Comparison of ENCODE assay signal across 9 cellular contexts in genomic region chr1:167454304-167454928, GRCh38.
DNase-seq lines count a peak whose midpoint lies in the region; ATAC-seq and TF ChIP-seq lines count a peak whose summit lies in the region.
"Had no signal": no experiment of that assay in that cellular context is flagged by ENCODE, and none has a peak within 500 bp of the region (broad histone marks: within the 10 kb centered on the region; RNA-seq: fewer than 3 reads in every experiment).

No MANE protein-coding gene starts in this region.

- no peaks in the 10 kb centered on the region for H3K36me3 ChIP-seq in hepatocyte (replicated peaks; ENCODE audit: insufficient read depth, low read depth)

- POLR2A ChIA-PET in activated CD8-positive, alpha-beta T cell treated with anti-CD3 and anti-CD28 coated beads for 36 hours (lab: Charles Lee), result interaction anchor here (1.0 to 5.7 kb wide), 15 partner anchors 10 to 235 kb away, joined by 3 to 85 read pairs (median 6); partner anchors contain the start of gene CD247

- H3K27me3 Mint-ChIP-seq in activated naive CD4-positive, alpha-beta T cell treated with anti-CD3 and anti-CD28 coated beads for 36 hours (ENCODE audit: low read depth), result no peaks in the 10 kb centered on the region
- no peaks in the 10 kb centered on the region for H3K27me3 Mint-ChIP-seq in activated CD8-positive, alpha-beta T cell treated with anti-CD3 and anti-CD28 coated beads for 36 hours

- peak overlapping the region; percentile 86 for H3K4me3 ChIP-seq in hepatocyte

- H3K27ac ChIP-seq in hepatocyte, result peak overlapping the region; percentile 46
- H3K27ac ChIP-seq: epithelial cell of prostate had no signal

- TF ChIP-seq CTCF in activated CD8-positive, alpha-beta T cell treated with anti-CD3 and anti-CD28 coated beads for 36 hours (IDR thresholded peaks at IDR 0.05), result no peak
- no peak for TF ChIP-seq CTCF in hepatocyte (IDR thresholded peaks at IDR 0.05; ENCODE audit: poor library complexity)

- H3K27me3 ChIP-seq in hepatocyte, result no peaks in the 10 kb centered on the region

- peak overlapping the region; percentile 79 for H3K4me3 Mint-ChIP-seq in activated naive CD4-positive, alpha-beta T cell treated with anti-CD3 and anti-CD28 coated beads for 36 hours
- peak overlapping the region; percentile 76 for H3K4me3 Mint-ChIP-seq in activated CD8-positive, alpha-beta T cell treated with anti-CD3 and anti-CD28 coated beads for 36 hours

- H3K36me3 Mint-ChIP-seq in activated naive CD4-positive, alpha-beta T cell treated with anti-CD3 and anti-CD28 coated beads for 36 hours (ENCODE audit: low read depth), result peaks cover 7% of the 10 kb centered on the region
- H3K36me3 Mint-ChIP-seq in activated CD8-positive, alpha-beta T cell treated with anti-CD3 and anti-CD28 coated beads for 36 hours (ENCODE audit: low read depth), result peaks cover 46% of the 10 kb centered on the region

- intact Hi-C loops in activated naive CD4-positive, alpha-beta T cell treated with anti-CD3 and anti-CD28 coated beads for 36 hours (cut with micrococcal nuclease), result no loop called here
- intact Hi-C loops in activated CD8-positive, alpha-beta T cell treated with anti-CD3 and anti-CD28 coated beads for 36 hours (cut with micrococcal nuclease), result loop anchor here (5.0 kb wide), 1 partner anchor 48 kb away; no protein-coding TSS in a partner anchor

- DNase-seq in activated naive CD4-positive, alpha-beta T cell treated with anti-CD3 and anti-CD28 coated beads for 36 hours, result peak; percentile 62
- no peak for DNase-seq in activated naive CD4-positive, alpha-beta T cell (lab: John Stamatoyannopoulos, UW)
- DNase-seq in activated CD8-positive, alpha-beta T cell treated with anti-CD3 and anti-CD28 coated beads for 36 hours, result peak; percentile 50
- DNase-seq in hepatocyte (ENCODE audit: low spot score) (no peak), foreskin melanocyte (no peak), OCI-M2 (lab: John Stamatoyannopoulos, UW; ENCODE audit: unreplicated experiment) (no peak)
- DNase-seq in stimulated activated naive CD8-positive, alpha-beta T cell treated with anti-CD3 and anti-CD28 coated beads, Interleukin-15, Interleukin-2, amounts not matched to agents 100 U/mL and 50 U/mL, for 24 hours, result no peak

- no peaks in the 10 kb centered on the region for H3K9me2 ChIP-seq in hepatocyte (replicated peaks; ENCODE audit: insufficient read depth)

- H2AFZ ChIP-seq in hepatocyte, result peak overlapping the region; percentile 98

- no peaks in the 10 kb centered on the region for H3K4me1 ChIP-seq in hepatocyte (ENCODE audit: insufficient read depth)

- CTCF ChIA-PET in activated naive CD4-positive, alpha-beta T cell treated with anti-CD3 and anti-CD28 coated beads for 36 hours (lab: Charles Lee), result interaction anchor here (0.6 to 4.6 kb wide), 11 partner anchors 11 to 333 kb away, joined by 3 to 33 read pairs (median 5); partner anchors contain the start of gene CD247
- CTCF ChIA-PET in activated CD8-positive, alpha-beta T cell treated with anti-CD3 and anti-CD28 coated beads for 36 hours (lab: Charles Lee), result interaction anchor here (0.8 to 5.2 kb wide), 13 partner anchors 11 to 186 kb away, joined by 3 to 33 read pairs (median 7); partner anchors contain the start of gene CD247

- no peaks in the 10 kb centered on the region for H3K79me2 ChIP-seq in hepatocyte

- peaks cover 62% of the 10 kb centered on the region for H3K4me1 Mint-ChIP-seq in activated naive CD4-positive, alpha-beta T cell treated with anti-CD3 and anti-CD28 coated beads for 36 hours (ENCODE audit: low read depth)
- peaks cover 67% of the 10 kb centered on the region for H3K4me1 Mint-ChIP-seq in activated CD8-positive, alpha-beta T cell treated with anti-CD3 and anti-CD28 coated beads for 36 hours (ENCODE audit: low read depth)

- H3K4me2 ChIP-seq in hepatocyte, result peak overlapping the region; percentile 100

- H4K20me1 ChIP-seq in hepatocyte (ENCODE audit: insufficient read depth, poor library complexity, severe bottlenecking), result no peaks in the 10 kb centered on the region

- ATAC-seq in activated CD8-positive, alpha-beta T cell treated with anti-CD3 and anti-CD28 coated beads for 36 hours, result no peak
- peak; percentile 1 for ATAC-seq in stimulated activated naive CD8-positive, alpha-beta T cell treated with anti-CD3 and anti-CD28 coated beads, Interleukin-15, Interleukin-2, amounts not matched to agents 100 U/mL and 50 U/mL, for 24 hours
- no peak for ATAC-seq in HG03108 (IDR thresholded peaks at IDR 0.05; ENCODE audit: unreplicated experiment)

- no peaks in the 10 kb centered on the region for H3K9me3 Mint-ChIP-seq in activated naive CD4-positive, alpha-beta T cell treated with anti-CD3 and anti-CD28 coated beads for 36 hours
- H3K9me3 Mint-ChIP-seq in activated CD8-positive, alpha-beta T cell treated with anti-CD3 and anti-CD28 coated beads for 36 hours, result no peaks in the 10 kb centered on the region

- WGBS in hepatocyte (ENCODE audit: low lambda C conversion rate, missing lambda C conversion rate), result 31% methylated on average over 20 of the region's 21 CpGs

- no peaks in the 10 kb centered on the region for H3K9me3 ChIP-seq in hepatocyte (ENCODE audit: low read depth)

- peak overlapping the region; percentile 88 for H3K27ac Mint-ChIP-seq in activated naive CD4-positive, alpha-beta T cell treated with anti-CD3 and anti-CD28 coated beads for 36 hours
- peak overlapping the region; percentile 84 for H3K27ac Mint-ChIP-seq in activated CD8-positive, alpha-beta T cell treated with anti-CD3 and anti-CD28 coated beads for 36 hours

Comparison
In these comparisons a context has a peak if more than half of its experiments do, and no peak if none do; other contexts are left out.
1. DNase-seq: peak in activated naive CD4-positive, alpha-beta T cell treated with anti-CD3 and anti-CD28 coated beads for 36 hours (single experiment) and activated CD8-positive, alpha-beta T cell treated with anti-CD3 and anti-CD28 coated beads for 36 hours (single experiment); none in activated naive CD4-positive, alpha-beta T cell (0 of 4), hepatocyte (single experiment), stimulated activated naive CD8-positive, alpha-beta T cell treated with anti-CD3 and anti-CD28 coated beads, Interleukin-15, Interleukin-2, amounts not matched to agents 100 U/mL and 50 U/mL, for 24 hours (single experiment), foreskin melanocyte (single experiment) and OCI-M2 (single experiment).